In the genomic region with DNA sequence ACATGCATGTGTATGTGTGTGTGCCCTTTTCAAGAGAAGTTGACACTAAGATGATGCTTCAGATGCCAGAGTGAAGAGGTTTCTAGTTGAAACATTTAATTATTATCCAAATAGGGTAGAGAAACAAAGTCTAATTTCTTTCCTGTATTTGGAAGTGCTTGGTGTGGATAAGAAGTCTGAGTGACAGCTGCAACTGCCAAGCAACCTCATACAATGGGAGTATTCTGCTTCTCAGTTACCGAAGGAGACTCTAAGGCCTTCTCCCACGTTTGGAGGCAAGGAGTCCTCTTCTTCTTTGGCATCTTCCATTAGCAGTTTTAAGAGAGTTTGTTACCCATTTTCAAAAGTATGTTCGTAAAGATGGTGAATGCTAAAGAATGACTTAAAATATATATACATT, we compare ENCODE assay signal across 26 cellular contexts.
"Had no signal": no experiment of that assay in that cellular context is flagged by ENCODE, and none has a peak within 500 bp of the region (broad histone marks: within the 10 kb centered on the region; RNA-seq: fewer than 3 reads in every experiment).

No MANE protein-coding gene starts in this region.

- H3K36me3 ChIP-seq: SJSA1 had no signal

- H3K27ac Mint-ChIP-seq: IgD-negative memory B cell had no signal

- DNase-seq: Kasumi-1, MV-4-11, NCI-H1048, NCI-H1105, NCI-H1417, NCI-H1436 treated with DMSO at 0.1 percent for 48 hours, NCI-H1694, NCI-H187 treated with DMSO at 0.1 percent for 48 hours, NCI-H2029 treated with DMSO at 0.1 percent for 48 hours, NCI-H2171, NCI-H226, NCI-H446, NCI-H510A, NCI-H524 treated with DMSO at 0.1 percent for 48 hours, NCI-H69, NCI-H774, PC-3, SHP77 treated with DMSO at 0.1 percent for 48 hours had no signal

- H3K4me2 ChIP-seq: KMS-11 had no signal

- H3K27ac ChIP-seq: HL-60, KMS-11, RWPE1, SJSA1, SK-N-MC had no signal

- H3K9ac ChIP-seq: KMS-11 had no signal

- H3K4me3 ChIP-seq: K562, SJSA1, SK-N-MC had no signal

- H3K4me1 ChIP-seq: SJSA1 had no signal

- H3K27me3 ChIP-seq: SJSA1 had no signal

- H3K36me3 Mint-ChIP-seq: IgD-negative memory B cell had no signal

- H3K27me3 Mint-ChIP-seq: IgD-negative memory B cell had no signal

- H3K4me3 Mint-ChIP-seq: IgD-negative memory B cell had no signal

- ATAC-seq: K562, Panc1, PC-3 had no signal

- H3K9me3 ChIP-seq: SJSA1 had no signal
